In genomic region chr12:109591041-109591440, GRCh38 we compare ENCODE assay signal across 21 cellular contexts. TPM values are rescaled to one million over a fixed set of nuclear protein-coding genes. Genes with fewer than 3 reads are reported as not detected.
A peak's percentile ranks its signal among the peaks of the same experiment; 100 is the strongest.
DNase-seq lines count a peak whose midpoint lies in the region; ATAC-seq and TF ChIP-seq lines count a peak whose summit lies in the region.
"Had no signal": no experiment of that assay in that cellular context is flagged by ENCODE, and none has a peak within 500 bp of the region (broad histone marks: within the 10 kb centered on the region; RNA-seq: fewer than 3 reads in every experiment).

No MANE protein-coding gene starts in this region.

- no peaks in the 10 kb centered on the region for H3K9me3 Mint-ChIP-seq in nephron progenitor cell
- H3K9me3 Mint-ChIP-seq: CD14-positive monocyte; CD4-positive, alpha-beta memory T cell had no signal

- no peaks in the 10 kb centered on the region for H3K27me3 ChIP-seq in cardiac muscle cell
- no peaks in the 10 kb centered on the region for H3K27me3 ChIP-seq in testis
- H3K27me3 ChIP-seq: BLaER1 had no signal

- H3K4me3 ChIP-seq in cardiac muscle cell (no peak overlapping the region), testis (no peak overlapping the region)
- H3K4me3 ChIP-seq: A549, BLaER1, GM12878, GM23248, HAP-1 had no signal

- peak overlapping the region; percentile 66 for H3K27ac ChIP-seq in cardiac muscle cell
- H3K27ac ChIP-seq in testis, result no peak overlapping the region
- H3K27ac ChIP-seq: 22Rv1, A549, BLaER1, GM23248, HL-60 had no signal

- TF ChIP-seq CTCF in cardiac muscle cell (IDR thresholded peaks at IDR 0.05; ENCODE audit: low read depth, low read length) (no peak), nephron progenitor cell (IDR thresholded peaks at IDR 0.05) (no peak), testis (IDR thresholded peaks at IDR 0.05) (no peak), omental fat pad (IDR thresholded peaks at IDR 0.05) (no peak)

- H3K36me3 ChIP-seq in cardiac muscle cell (peaks cover 11% of the 10 kb centered on the region), testis (ENCODE audit: low read depth, missing control alignments) (no peaks in the 10 kb centered on the region)

- no peak for DNase-seq in cardiac muscle cell (ENCODE audit: low read depth in 1 of 2, low spot score in 1 of 2)
- DNase-seq in Right ventricle myocardium inferior (ENCODE audit: missing footprints), result no peak
- DNase-seq in nephron progenitor cell, result no peak
- peak; percentile 26 for DNase-seq in testis
- no peak for DNase-seq in omental fat pad (ENCODE audit: low spot score)
- no peak for DNase-seq in DMS53 treated with DMSO at 0.1 percent for 48 hours (lab: John Stamatoyannopoulos, UW; ENCODE audit: unreplicated experiment)
- no peak for DNase-seq in COLO829 (ENCODE audit: low spot score)
- DNase-seq: AML-193; Calu3; CD4-positive, alpha-beta memory T cell; DND-41; EL; GM23248 had no signal

- intact Hi-C loops in Right ventricle myocardium inferior (cut with DNase I), result loop anchor here (10.0 kb wide), 1 partner anchor 156 kb away; no protein-coding TSS in a partner anchor
- intact Hi-C loops in testis (cut with DNase I; ENCODE audit: low total_unique reads), result no loop called here

- TF ChIP-seq POLR2A in testis (IDR thresholded peaks at IDR 0.05), result no peak

- H3K36me3 Mint-ChIP-seq in nephron progenitor cell (ENCODE audit: low read depth), result peaks cover 30% of the 10 kb centered on the region

- ATAC-seq in Right ventricle myocardium inferior (no peak), SK-N-SH treated with all-trans-retinoic acid at 6 μM for 48 hours (peak; percentile 15; the same call in 1 of the 3 replicates), omental fat pad (ENCODE audit: low FRiP score) (no peak)
- ATAC-seq: A549, GM12878 had no signal

- 61 to 73% methylated on average over 5 to 10 of the region's 10 CpGs for WGBS in testis, 2 donors

- H3K9me3 ChIP-seq in cardiac muscle cell (ENCODE audit: low read depth) (no peaks in the 10 kb centered on the region), testis (no peaks in the 10 kb centered on the region)
- H3K9me3 ChIP-seq: A549, BLaER1, HAP-1 had no signal

- H3K4me3 Mint-ChIP-seq in nephron progenitor cell, result no peak overlapping the region
- H3K4me3 Mint-ChIP-seq: CD14-positive monocyte; CD4-positive, alpha-beta memory T cell had no signal

- H3K4me1 ChIP-seq in cardiac muscle cell (ENCODE audit: low read depth), result peaks cover 12% of the 10 kb centered on the region
- H3K4me1 ChIP-seq in testis, result no peaks in the 10 kb centered on the region
- H3K4me1 ChIP-seq: HAP-1 had no signal

- peak overlapping the region; percentile 42 for H3K27ac Mint-ChIP-seq in nephron progenitor cell
- H3K27ac Mint-ChIP-seq: CD4-positive, alpha-beta memory T cell had no signal

- H3K27me3 Mint-ChIP-seq in nephron progenitor cell (ENCODE audit: low read depth, poor library complexity), result peaks cover 4% of the 10 kb centered on the region
- H3K27me3 Mint-ChIP-seq: CD4-positive, alpha-beta memory T cell had no signal

- H3K4me1 Mint-ChIP-seq in nephron progenitor cell, result peaks cover 9% of the 10 kb centered on the region

TF ChIP-seq in SK-N-SH treated with all-trans-retinoic acid at 6 μM for 48 hours, 23 proteins besides CTCF, POLR2A, EP300 and RAD21:
- TF ChIP-seq ISL1 (CRISPR knock-in tag; IDR thresholded peaks at IDR 0.05), result no peak
- no peak for TF ChIP-seq BACH2 (CRISPR knock-in tag; IDR thresholded peaks at IDR 0.05; ENCODE audit: borderline replicate concordance)
- no peak for TF ChIP-seq ZFP30 (CRISPR knock-in tag; IDR thresholded peaks at IDR 0.05)
- no peak for TF ChIP-seq TOX (CRISPR knock-in tag; IDR thresholded peaks at IDR 0.05; ENCODE audit: borderline replicate concordance)
- TF ChIP-seq ZFP3 (CRISPR knock-in tag; IDR thresholded peaks at IDR 0.05), result no peak
- TF ChIP-seq SNAI2 (CRISPR knock-in tag; IDR thresholded peaks at IDR 0.05), result no peak
- no peak for TF ChIP-seq ZNF8 (CRISPR knock-in tag; IDR thresholded peaks at IDR 0.05)
- TF ChIP-seq ESRRG (CRISPR knock-in tag; IDR thresholded peaks at IDR 0.05), result no peak

RNA-seq across cellular contexts. Expression of gene MVK, which starts 17.4 kb away (rescaled TPM):
- total RNA-seq in cardiac muscle cell (56.1 and 83.3 TPM in 2 replicates), Right ventricle myocardium inferior (11.8 TPM), testis (10 to 100 TPM; 49.8 to 63.1 TPM), omental fat pad (10 to 100 TPM in 2 of 4 donors, 1 to 10 TPM in 2; 7.1 to 12.0 (median 9.9) TPM)
- polyA plus RNA-seq in cardiac muscle cell (22.6 and 29.0 TPM in 2 replicates), testis (ENCODE audit: insufficient read depth, low read depth, low replicate concordance) (63.6 TPM)

RNA-seq across cellular contexts. Expression of gene MMAB, which starts 17.7 kb away (rescaled TPM):
- 89.4 and 133 TPM in 2 replicates for total RNA-seq in cardiac muscle cell
- polyA plus RNA-seq in cardiac muscle cell, result 130 and 174 TPM in 2 replicates
- 61.7 TPM for total RNA-seq in Right ventricle myocardium inferior
- total RNA-seq in testis, result 10 to 100 TPM; 23.6 to 26.4 TPM
- 45.2 TPM for polyA plus RNA-seq in testis (ENCODE audit: insufficient read depth, low read depth, low replicate concordance)
- 10 to 100 TPM; 20.2 to 38.0 (median 29.1) TPM for total RNA-seq in omental fat pad
